In the genomic region with DNA sequence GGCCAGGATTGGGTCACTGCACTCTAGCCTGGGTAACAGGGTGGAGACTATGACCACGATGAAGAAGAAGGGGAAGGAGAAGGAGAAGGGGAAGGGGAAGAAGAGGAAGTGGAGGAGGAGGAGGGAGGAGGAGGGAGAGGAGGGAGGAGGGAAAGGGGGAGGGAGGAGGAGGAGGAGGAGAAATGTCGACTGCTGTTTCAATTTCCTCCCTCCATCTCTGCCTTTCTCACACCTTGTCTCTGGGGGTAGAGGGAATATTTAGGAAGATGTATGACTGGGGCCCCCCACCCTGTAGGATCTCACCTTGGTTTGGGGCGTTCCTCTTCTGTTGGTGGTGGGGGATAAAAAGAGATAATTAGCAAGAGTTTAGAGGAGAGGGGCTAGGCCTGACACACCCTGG, we compare ENCODE assay signal across 1 cellular context.
TF ChIP-seq lines count a peak whose summit lies in the region.

No MANE protein-coding gene starts in this region.

TF ChIP-seq in H1, 55 proteins besides CTCF, POLR2A, EP300 and RAD21:
- TF ChIP-seq KDM1A (IDR thresholded peaks at IDR 0.05; ENCODE audit: borderline replicate concordance, low read length) (no peak), JUN (IDR thresholded peaks at IDR 0.05; ENCODE audit: low read depth, low read length) (no peak), SRF (IDR thresholded peaks at IDR 0.05; ENCODE audit: low read depth, low read length) (no peak), CEBPB (IDR thresholded peaks at IDR 0.05; ENCODE audit: low read depth, low read length) (no peak), SP4 (IDR thresholded peaks at IDR 0.05; ENCODE audit: low read length) (no peak), KDM5A (IDR thresholded peaks at IDR 0.05; ENCODE audit: low read length) (no peak), MAFK (IDR thresholded peaks at IDR 0.05; ENCODE audit: low read depth, low read length) (no peak), CBX8 (IDR thresholded peaks at IDR 0.05; ENCODE audit: borderline replicate concordance, low read depth, low read length) (no peak), BCL11A (IDR thresholded peaks at IDR 0.05; ENCODE audit: low read depth in 2 of 2, low read length in 2 of 2) (no peak)
